29 cellular contexts compared by ENCODE assay signal in the genomic region with DNA sequence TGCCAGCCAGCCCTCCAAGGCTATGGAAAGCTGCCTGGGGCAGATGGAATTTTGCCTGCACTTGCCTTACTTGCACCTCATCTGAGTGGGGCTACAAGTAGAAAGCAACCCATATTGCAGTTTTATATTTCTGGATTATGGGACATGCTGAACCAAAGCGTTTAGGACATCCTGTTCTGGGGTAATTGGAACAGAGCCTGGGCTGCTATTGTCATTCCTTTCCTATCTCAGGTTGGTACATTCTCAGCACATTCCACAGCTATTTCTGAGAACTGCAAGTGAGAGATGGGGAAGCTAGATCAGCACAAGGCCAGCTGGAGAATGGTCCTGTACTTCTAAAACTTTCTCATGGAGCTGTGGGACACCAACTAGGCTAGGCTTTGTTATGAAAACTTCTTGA.
A peak's percentile ranks its signal among the peaks of the same experiment; 100 is the strongest.
DNase-seq lines count a peak whose midpoint lies in the region; ATAC-seq, FAIRE-seq and TF ChIP-seq lines count a peak whose summit lies in the region.
"Had no signal": no experiment of that assay in that cellular context is flagged by ENCODE, and none has a peak within 500 bp of the region (broad histone marks: within the 10 kb centered on the region; RNA-seq: fewer than 3 reads in every experiment).

No MANE protein-coding gene starts in this region.

- H4K20me1 ChIP-seq in IMR-90 (ENCODE audit: insufficient read depth, low read length): no peaks in the 10 kb centered on the region
- H4K20me1 ChIP-seq: BLaER1 had no signal

- H2BK12ac ChIP-seq in mesenchymal stem cell (ENCODE audit: low read length in 2 of 2): no peak overlapping the region

- H2BK120ac ChIP-seq in IMR-90 (ENCODE audit: low read depth, low read length) (no peak overlapping the region), mesenchymal stem cell (ENCODE audit: low read depth, low read length) (no peak overlapping the region)

- no TSS peak for BruUV-seq in IMR-90 (replicated peaks; lab: Mats Ljungman, UMichigan)

- H3K79me1 ChIP-seq in IMR-90 (ENCODE audit: low read depth in 1 of 2, low read length in 2 of 2) (no peaks in the 10 kb centered on the region), mesenchymal stem cell (replicated peaks; ENCODE audit: low read length, poor library complexity, severe bottlenecking) (no peaks in the 10 kb centered on the region)

- H2BK15ac ChIP-seq in IMR-90 (ENCODE audit: low read depth, low read length) (no peak overlapping the region), mesenchymal stem cell (ENCODE audit: low read depth, poor library complexity, severe bottlenecking) (no peak overlapping the region)

- in situ Hi-C loops in IMR-90 (cut with MboI; ENCODE audit: low sequenced_read_pairs): no loop called here

- no peak overlapping the region for H3K27ac ChIP-seq in IMR-90 (ENCODE audit: insufficient read depth, low read length)
- no peak overlapping the region for H3K27ac ChIP-seq in heart right ventricle
- no peak overlapping the region for H3K27ac ChIP-seq in mesenchymal stem cell (ENCODE audit: low read length, poor library complexity, severe bottlenecking)
- H3K27ac ChIP-seq: BLaER1, body of pancreas, epithelial cell of prostate, foreskin keratinocyte, hepatocyte, neural progenitor cell, skin epidermis, uterus had no signal

- H2AK9ac ChIP-seq in IMR-90 (replicated peaks; ENCODE audit: low read depth, low read length, poor library complexity): no peak overlapping the region

- H4K8ac ChIP-seq in IMR-90 (ENCODE audit: low read depth in 2 of 2, low read length in 2 of 2): no peak overlapping the region
- no peak overlapping the region for H4K8ac ChIP-seq in mesenchymal stem cell (ENCODE audit: low read length)

- dilution Hi-C loops in IMR-90 (cut with HindIII; ENCODE audit: low sequenced_read_pairs, unreplicated experiment): no loop called here

- no peaks in the 10 kb centered on the region for H3K4me1 ChIP-seq in IMR-90 (ENCODE audit: control insufficient read depth, insufficient read depth, low read length)
- H3K4me1 ChIP-seq in heart right ventricle: peaks cover 0 to 20% (median 0%) of the 10 kb centered on the region in 9 donors
- H3K4me1 ChIP-seq in mesenchymal stem cell (ENCODE audit: control insufficient read depth, insufficient read depth, low read depth, low read length): no peaks in the 10 kb centered on the region
- H3K4me1 ChIP-seq: BLaER1, body of pancreas, foreskin keratinocyte, neural progenitor cell, uterus had no signal

- no peaks in the 10 kb centered on the region for H3K27me3 ChIP-seq in IMR-90 (ENCODE audit: control insufficient read depth, insufficient read depth, low read length)
- H3K27me3 ChIP-seq in heart right ventricle: no peaks in the 10 kb centered on the region
- H3K27me3 ChIP-seq in mesenchymal stem cell (ENCODE audit: control insufficient read depth in 1 of 2, insufficient read depth in 1 of 2, low read length in 2 of 2): no peaks in the 10 kb centered on the region
- H3K27me3 ChIP-seq: BLaER1, body of pancreas, foreskin keratinocyte, hepatocyte, neural progenitor cell, uterus had no signal

- H4K91ac ChIP-seq in IMR-90 (ENCODE audit: insufficient read depth, low read depth, low read length) (no peak overlapping the region), mesenchymal stem cell (ENCODE audit: low read length) (no peak overlapping the region)

- no peak for TF ChIP-seq RAD21 in IMR-90 (IDR thresholded peaks at IDR 0.05; ENCODE audit: low read length)

- H2BK20ac ChIP-seq in IMR-90 (ENCODE audit: low read depth, low read length): no peak overlapping the region

- FAIRE-seq in GM12891 (lab: Jason Lieb, UNC): no peak
- FAIRE-seq: GM12878, keratinocyte had no signal

- H3K4me2 ChIP-seq in IMR-90 (ENCODE audit: low read depth, low read length): no peak overlapping the region
- H3K4me2 ChIP-seq in mesenchymal stem cell (ENCODE audit: low read length, poor library complexity, severe bottlenecking): no peak overlapping the region
- H3K4me2 ChIP-seq: BLaER1, hepatocyte, neural progenitor cell had no signal

- H3K9me3 ChIP-seq in IMR-90 (ENCODE audit: control insufficient read depth, insufficient read depth, low read length) (peaks cover 2% of the 10 kb centered on the region; the same call in 1 of the 2 replicates), heart right ventricle (peaks cover 0 to 13% (median 0%) of the 10 kb centered on the region in 11 donors), mesenchymal stem cell (ENCODE audit: control insufficient read depth, low read length) (no peaks in the 10 kb centered on the region)
- H3K9me3 ChIP-seq: BLaER1, body of pancreas, uterus had no signal

- H3K56ac ChIP-seq in IMR-90 (ENCODE audit: extremely low read depth, insufficient read depth, low read length): no peak overlapping the region

- H2AK5ac ChIP-seq in IMR-90 (ENCODE audit: low read depth, low read length) (no peak overlapping the region), mesenchymal stem cell (ENCODE audit: low read length, severe bottlenecking) (no peak overlapping the region)

- intact Hi-C loops in IMR-90 (cut with micrococcal nuclease) (no loop called here), heart right ventricle (cut with DNase I) (no loop called here)

- no CpG with 5 or more reads among the region's 1 CpG for WGBS in IMR-90 (ENCODE audit: extremely low coverage in 2 of 2, insufficient read length in 1 of 2), 2 experiments
- WGBS in heart right ventricle, 2 donors: 4 to 12% methylated on average over 1 of the region's 1 CpG
- 83% methylated on average over 1 of the region's 1 CpG for WGBS in mesenchymal stem cell

- H3K14ac ChIP-seq in IMR-90 (replicated peaks; ENCODE audit: low read depth, low read length): no peak overlapping the region
- H3K14ac ChIP-seq in mesenchymal stem cell (ENCODE audit: low read length in 2 of 2): no peak overlapping the region

- ATAC-seq in IMR-90 (ENCODE audit: low read depth) (no peak), heart right ventricle (peak in 5 of 8 donors; percentile 28 to 83 (median 44))
- ATAC-seq: activated naive CD4-positive, alpha-beta T cell treated with anti-CD3 and anti-CD28 coated beads, Interleukin-2, amount 50 U/mL, for 72 hours; body of pancreas; foreskin keratinocyte; GM12878 had no signal

- H3K4ac ChIP-seq in IMR-90 (ENCODE audit: low read depth, low read length): no peak overlapping the region
- no peak overlapping the region for H3K4ac ChIP-seq in mesenchymal stem cell (ENCODE audit: low read depth in 1 of 2, low read length in 2 of 2)

- H2BK5ac ChIP-seq in IMR-90 (ENCODE audit: low read depth, low read length, poor library complexity, severe bottlenecking): no peak overlapping the region
- H2BK5ac ChIP-seq in mesenchymal stem cell (ENCODE audit: low read depth, low read length, poor library complexity, severe bottlenecking): no peak overlapping the region

- no peak for TF ChIP-seq POLR2A in IMR-90 (IDR thresholded peaks at IDR 0.05; ENCODE audit: low read depth, low read length)
- TF ChIP-seq POLR2A in GM12891 (IDR thresholded peaks at IDR 0.05; ENCODE audit: low read depth, low read length): no peak

- POLR2A ChIA-PET in IMR-90 (lab: Charles Lee; ENCODE audit: unreplicated experiment) (no interaction called here), GM10248 (lab: Yijun Ruan, JAX) (no interaction called here)

- H3K23ac ChIP-seq in IMR-90 (ENCODE audit: low read depth, low read length): no peak overlapping the region
- H3K23ac ChIP-seq in mesenchymal stem cell (ENCODE audit: low read length in 2 of 2): no peak overlapping the region

- H3K18ac ChIP-seq in IMR-90 (ENCODE audit: low read depth, low read length) (no peak overlapping the region), mesenchymal stem cell (ENCODE audit: low read depth in 1 of 2, low read length in 2 of 2) (no peak overlapping the region)

- no peak overlapping the region for H4K5ac ChIP-seq in IMR-90 (ENCODE audit: low read depth, low read length)

- no peaks in the 10 kb centered on the region for H3K36me3 ChIP-seq in IMR-90 (ENCODE audit: control insufficient read depth, insufficient read depth, low read length)
- no peaks in the 10 kb centered on the region for H3K36me3 ChIP-seq in heart right ventricle
- no peaks in the 10 kb centered on the region for H3K36me3 ChIP-seq in mesenchymal stem cell (ENCODE audit: control insufficient read depth in 1 of 2, insufficient read depth in 2 of 2, low read depth in 1 of 2, low read length in 2 of 2)
- H3K36me3 ChIP-seq: BLaER1, neural progenitor cell, uterus had no signal

- H2AFZ ChIP-seq in IMR-90 (replicated peaks; ENCODE audit: low read length, poor library complexity) (no peak overlapping the region), mesenchymal stem cell (ENCODE audit: low read depth, low read length) (no peak overlapping the region)
- H2AFZ ChIP-seq: hepatocyte, neural progenitor cell had no signal

- CTCF ChIA-PET in IMR-90 (lab: Yijun Ruan, JAX): no interaction called here
- CTCF ChIA-PET in GM10248 (lab: Yijun Ruan, JAX): interaction anchor here (2.7 kb wide), 1 partner anchor 9 kb away, joined by 12 read pairs; no protein-coding TSS in a partner anchor

- H3K4me3 ChIP-seq in IMR-90 (ENCODE audit: insufficient read depth, low read depth, low read length) (no peak overlapping the region), heart right ventricle (no peak overlapping the region), skeletal muscle cell (ENCODE audit: low read depth, low read length) (no peak overlapping the region), mesenchymal stem cell (ENCODE audit: insufficient read depth in 1 of 2, low read depth in 1 of 2, low read length in 2 of 2) (no peak overlapping the region)
- H3K4me3 ChIP-seq: BLaER1, body of pancreas, GM12878, hepatocyte, lung, neural progenitor cell, skin epidermis, uterus had no signal

- no peak overlapping the region for H3K9ac ChIP-seq in IMR-90 (ENCODE audit: low read depth, low read length)
- no peak overlapping the region for H3K9ac ChIP-seq in mesenchymal stem cell (ENCODE audit: low read length)
- H3K9ac ChIP-seq: BLaER1, neural progenitor cell had no signal

- TF ChIP-seq CTCF in IMR-90 (conservative IDR thresholded peaks at IDR 0.05; ENCODE audit: low read depth, low read length) (no peak), heart right ventricle (IDR thresholded peaks at IDR 0.05) (no peak), GM10248 (IDR thresholded peaks at IDR 0.05; ENCODE audit: control extremely low read depth, extremely low read depth, low read depth, missing control alignments) (no peak)

- DNase-seq in IMR-90 (peak; percentile 1), astrocyte of the hippocampus (ENCODE audit: low read depth, low spot score) (peak; percentile 62), heart right ventricle (no peak), skeletal muscle cell (ENCODE audit: low read depth) (peak; percentile 53), GM10248 (ENCODE audit: extremely low spot score) (no peak), mesenchymal stem cell (no peak), GM12891 (ENCODE audit: insufficient read length, low spot score) (no peak), NCI-H345 treated with DMSO at 0.1 percent for 48 hours (lab: John Stamatoyannopoulos, UW; ENCODE audit: unreplicated experiment) (no peak)
- DNase-seq: activated B cell treated with CpG ODN at 0.5 μM for 24 hours, body of pancreas, HCEC 1CT, NCI-H1048, NCI-H1930, NCI-H2227 treated with DMSO at 0.1 percent for 48 hours, NCI-H774, posterior cingulate gyrus, substantia nigra, T-helper 9 cell, uterus had no signal

- H3K9me1 ChIP-seq in IMR-90 (ENCODE audit: insufficient read depth, low read length): no peaks in the 10 kb centered on the region

TF ChIP-seq in IMR-90, 13 proteins besides CTCF, POLR2A, EP300 and RAD21 (continues in another document):
- TF ChIP-seq MXI1 (IDR thresholded peaks at IDR 0.05; ENCODE audit: borderline replicate concordance, low read depth, low read length): no peak

Comparison
In these comparisons a context has a peak if more than half of its experiments do, and no peak if none do; other contexts are left out.
1. DNase-seq: peak in IMR-90 (single experiment), astrocyte of the hippocampus (single experiment) and skeletal muscle cell (single experiment); none in heart right ventricle (0 of 2), GM10248 (single experiment), mesenchymal stem cell (single experiment), GM12891 (single experiment) and NCI-H345 treated with DMSO at 0.1 percent for 48 hours (single experiment).